Comparison of ENCODE assay signal across 9 cellular contexts in genomic region chr1:94061513-94062443, GRCh38. TPM values are rescaled to one million over a fixed set of nuclear protein-coding genes. Genes with fewer than 3 reads are reported as not detected.
DNase-seq lines count a peak whose midpoint lies in the region; ATAC-seq and TF ChIP-seq lines count a peak whose summit lies in the region.
"Had no signal": no experiment of that assay in that cellular context is flagged by ENCODE, and none has a peak within 500 bp of the region (broad histone marks: within the 10 kb centered on the region; RNA-seq: fewer than 3 reads in every experiment).

No MANE protein-coding gene starts in this region.

- H3K27ac Mint-ChIP-seq in brain: peak overlapping the region in 3 of 5 experiments; percentile 51 to 89 (median 72)
- H3K27ac Mint-ChIP-seq: dendritic cell treated with granulocyte-macrophage colony-stimulating factor and Interleukin-4, amounts not matched to agents 40 ng/mL and 50 ng/mL, for 4 days had no signal

- ATAC-seq in GM21526 (IDR thresholded peaks at IDR 0.05; ENCODE audit: low FRiP score, unreplicated experiment): peak; percentile 83

- H3K9me3 Mint-ChIP-seq in brain: no peaks in the 10 kb centered on the region
- H3K9me3 Mint-ChIP-seq: dendritic cell treated with granulocyte-macrophage colony-stimulating factor and Interleukin-4, amounts not matched to agents 40 ng/mL and 50 ng/mL, for 4 days had no signal

- no peaks in the 10 kb centered on the region for H3K36me3 Mint-ChIP-seq in brain

- H3K4me3 Mint-ChIP-seq in brain: peak overlapping the region in 1 of 5 experiments; percentile 38
- H3K4me3 Mint-ChIP-seq: dendritic cell treated with granulocyte-macrophage colony-stimulating factor and Interleukin-4, amounts not matched to agents 40 ng/mL and 50 ng/mL, for 4 days had no signal

- H3K27me3 Mint-ChIP-seq in brain: peaks cover 23% of the 10 kb centered on the region

- peak; percentile 92 to 93 for TF ChIP-seq CTCF in brain (conservative IDR thresholded peaks at IDR 0.05)

- DNase-seq in NCI-H1417 (lab: John Stamatoyannopoulos, UW) (peak; percentile 52 to 82 (median 57)), NCI-H1417 treated with DMSO at 0.1 percent for 48 hours (lab: John Stamatoyannopoulos, UW) (no peak), HT1080 (ENCODE audit: low read depth) (peak; percentile 75), RKO (ENCODE audit: low spot score) (peak; percentile 53), islet precursor cell (peak; percentile 94)
- peak; percentile 42 for DNase-seq in stimulated activated CD4-positive, alpha-beta T cell treated with anti-CD3 and anti-CD28 coated beads, Interleukin-15, amount 100 ng/mL, for 24 hours

- peaks cover 22% of the 10 kb centered on the region for H3K4me1 Mint-ChIP-seq in brain

RNA-seq across cellular contexts. Expression of gene ABCA4, which starts 59.2 kb away (rescaled TPM):
- 0.26 TPM in 1 of 2 replicates, not detected in the other for total RNA-seq in HT1080 (2014; rRNA removed; shearing (Covaris generic))
- 0.05 and 0.06 TPM in 2 replicates for polyA plus RNA-seq in HT1080 (2015; cell fraction: cytosol; rRNA removed)
- 0.08 and 0.22 TPM in 2 replicates for polyA plus RNA-seq in HT1080 (2015; cell fraction: nucleus; rRNA removed)
- polyA plus RNA-seq in brain (ENCODE audit: insufficient read depth, low read depth, low replicate concordance): 0.19 TPM
